Comparison of ENCODE assay signal across 24 cellular contexts in the genomic region with DNA sequence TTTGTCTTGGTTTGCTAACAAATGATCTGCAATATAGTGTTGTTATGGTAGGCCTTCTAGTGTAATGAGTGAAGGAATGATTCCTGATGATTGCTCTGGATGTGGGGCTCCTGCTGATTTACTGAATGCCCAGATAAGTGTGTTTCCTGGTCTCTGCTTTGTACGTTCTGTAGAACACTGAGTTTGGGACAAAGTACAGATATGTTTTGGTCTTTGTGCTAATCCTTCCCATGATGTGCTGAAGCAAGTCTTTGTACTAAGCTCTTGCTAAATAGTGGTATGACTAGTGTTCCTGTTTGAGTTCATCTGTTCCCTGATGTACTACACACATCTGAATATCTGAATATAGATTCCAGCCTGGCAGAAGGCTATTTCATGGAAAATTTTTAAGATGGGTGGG. TPM values are rescaled to one million over a fixed set of nuclear protein-coding genes. Genes with fewer than 3 reads are reported as not detected.
DNase-seq lines count a peak whose midpoint lies in the region; ATAC-seq and TF ChIP-seq lines count a peak whose summit lies in the region.
"Had no signal": no experiment of that assay in that cellular context is flagged by ENCODE, and none has a peak within 500 bp of the region (broad histone marks: within the 10 kb centered on the region; RNA-seq: fewer than 3 reads in every experiment).

No MANE protein-coding gene starts in this region.

- H3K4me1 Mint-ChIP-seq in stimulated activated naive B cell treated with anti-CD40 and anti-IgM and Interleukin-4, amounts not matched to agents 10 μg/mL and 1 μg/mL and 100 μg/mL, for 72 hours = peaks cover 10 to 12% of the 10 kb centered on the region in 2 donors
- H3K4me1 Mint-ChIP-seq: B cell had no signal

- H3K27ac ChIP-seq in right lobe of liver = no peak overlapping the region
- H3K27ac ChIP-seq in transverse colon = peak overlapping the region; percentile 26 to 61 (median 50)
- H3K27ac ChIP-seq: C4-2B, SK-N-MC had no signal

- H3K27me3 ChIP-seq in right lobe of liver (no peaks in the 10 kb centered on the region), transverse colon (no peaks in the 10 kb centered on the region)

- no peaks in the 10 kb centered on the region for H3K36me3 Mint-ChIP-seq in stimulated activated naive B cell treated with anti-CD40 and anti-IgM and Interleukin-4, amounts not matched to agents 10 μg/mL and 1 μg/mL and 100 μg/mL, for 72 hours
- H3K36me3 Mint-ChIP-seq: CD8-positive, alpha-beta T cell had no signal

- no peak overlapping the region for H3K27ac Mint-ChIP-seq in stimulated activated naive B cell treated with anti-CD40 and anti-IgM and Interleukin-4, amounts not matched to agents 10 μg/mL and 1 μg/mL and 100 μg/mL, for 72 hours
- H3K27ac Mint-ChIP-seq: B cell; CD8-positive, alpha-beta T cell had no signal

- in situ Hi-C loops in transverse colon (cut with MboI; ENCODE audit: low pct_ligation_motif_present in 1 of 4, low pct_unique_long_range_greater_than_20kb in 1 of 4, low sequenced_read_pairs in 3 of 4) (no loop called here), GM13976 (cut with MboI; ENCODE audit: low sequenced_read_pairs, unreplicated experiment) (no loop called here)

- ATAC-seq in esophagus mucosa (peak; percentile 54), right lobe of liver (peak in 3 of 4 donors; percentile 28 to 56 (median 47))
- ATAC-seq in stimulated activated naive B cell treated with anti-CD40 and anti-IgM and Interleukin-4, amounts not matched to agents 10 μg/mL and 1 μg/mL and 100 μg/mL, for 72 hours (replicated peaks) = no peak
- ATAC-seq: CD8-positive, alpha-beta T cell; HCT116; K562; Panc1 had no signal

- H3K9me3 ChIP-seq in right lobe of liver (no peaks in the 10 kb centered on the region), transverse colon (no peaks in the 10 kb centered on the region)

- DNase-seq in amniotic epithelial cell (ENCODE audit: low read depth) = peak; percentile 58
- DNase-seq in right lobe of liver = no peak
- DNase-seq in transverse colon = no peak
- DNase-seq in NCI-H526 (lab: John Stamatoyannopoulos, UW) = no peak
- DNase-seq in GM13976 (ENCODE audit: low spot score) = no peak
- DNase-seq in NCI-H69 (lab: John Stamatoyannopoulos, UW) = no peak
- DNase-seq in stimulated activated naive B cell treated with anti-CD40 and anti-IgM and Interleukin-4, amounts not matched to agents 10 μg/mL and 1 μg/mL and 100 μg/mL, for 72 hours = no peak
- DNase-seq: CD8-positive, alpha-beta T cell; DMS 273 treated with DMSO at 0.1 percent for 48 hours; DMS79; GF-D8; Kasumi-1; MV-4-11; NCI-H2029; NCI-H446 treated with DMSO at 0.1 percent for 48 hours; NCI-H526 treated with DMSO at 0.1 percent for 48 hours; SHP77 treated with DMSO at 0.1 percent for 48 hours had no signal

- H3K4me3 Mint-ChIP-seq in stimulated activated naive B cell treated with anti-CD40 and anti-IgM and Interleukin-4, amounts not matched to agents 10 μg/mL and 1 μg/mL and 100 μg/mL, for 72 hours = no peak overlapping the region
- H3K4me3 Mint-ChIP-seq: B cell; CD8-positive, alpha-beta T cell had no signal

- no peak for TF ChIP-seq CTCF in right lobe of liver (IDR thresholded peaks at IDR 0.05)
- TF ChIP-seq CTCF in transverse colon (IDR thresholded peaks at IDR 0.05) = no peak
- TF ChIP-seq CTCF in GM13976 (IDR thresholded peaks at IDR 0.05; ENCODE audit: borderline replicate concordance, control extremely low read depth, extremely low read depth, insufficient read depth, missing control alignments) = no peak

- TF ChIP-seq POLR2A in right lobe of liver (IDR thresholded peaks at IDR 0.05) (peak; percentile 46), transverse colon (IDR thresholded peaks at IDR 0.05) (no peak)

- H3K36me3 ChIP-seq in right lobe of liver (no peaks in the 10 kb centered on the region), transverse colon (no peaks in the 10 kb centered on the region)

- no peaks in the 10 kb centered on the region for H3K27me3 Mint-ChIP-seq in stimulated activated naive B cell treated with anti-CD40 and anti-IgM and Interleukin-4, amounts not matched to agents 10 μg/mL and 1 μg/mL and 100 μg/mL, for 72 hours
- H3K27me3 Mint-ChIP-seq: B cell had no signal

- intact Hi-C loops in right lobe of liver (cut with DNase I) = no loop called here
- intact Hi-C loops in transverse colon (cut with DNase I; ENCODE audit: low total_unique reads) = no loop called here

- H3K4me1 ChIP-seq in right lobe of liver (no peaks in the 10 kb centered on the region), transverse colon (no peaks in the 10 kb centered on the region)

- whole genome bisulfite sequencing in right lobe of liver (ENCODE audit: insufficient coverage, low coverage, low lambda C conversion rate, missing lambda C conversion rate) = 57% methylated on average over 1 of the region's 1 CpG
- 42% methylated on average over 1 of the region's 1 CpG; no CpG with 5 or more reads in 1 of the 2 donors for WGBS in transverse colon (ENCODE audit: low coverage in 1 of 2), 2 donors

- no peak for TF ChIP-seq EP300 in transverse colon (IDR thresholded peaks at IDR 0.05; ENCODE audit: low read depth)

- H3K9me3 Mint-ChIP-seq in stimulated activated naive B cell treated with anti-CD40 and anti-IgM and Interleukin-4, amounts not matched to agents 10 μg/mL and 1 μg/mL and 100 μg/mL, for 72 hours = peaks cover 0 to 2% of the 10 kb centered on the region in 2 donors
- H3K9me3 Mint-ChIP-seq: CD8-positive, alpha-beta T cell had no signal

- H3K4me3 ChIP-seq in right lobe of liver = no peak overlapping the region
- no peak overlapping the region for H3K4me3 ChIP-seq in transverse colon
- H3K4me3 ChIP-seq: K562, SK-N-MC had no signal

RNA-seq across cellular contexts. Expression of a gene that starts 36.9 kb away (rescaled TPM):
- total RNA-seq in esophagus mucosa (45.2 TPM), right lobe of liver (10 to 100 TPM; 15.4 to 28.0 (median 24.7) TPM), transverse colon (10 to 100 TPM; 15.1 to 60.3 (median 41.2) TPM)

Comparison
In these comparisons a context has a peak if more than half of its experiments do, and no peak if none do; other contexts are left out.
1. ATAC-seq: peak in esophagus mucosa (single experiment) and right lobe of liver (3 of 4); none in stimulated activated naive B cell treated with anti-CD40 and anti-IgM and Interleukin-4, amounts not matched to agents 10 μg/mL and 1 μg/mL and 100 μg/mL, for 72 hours (0 of 2).
2. H3K27ac ChIP-seq: peak in transverse colon (4 of 4); none in right lobe of liver (0 of 3).